ENCODE assay signal across 15 cellular contexts in the genomic region with DNA sequence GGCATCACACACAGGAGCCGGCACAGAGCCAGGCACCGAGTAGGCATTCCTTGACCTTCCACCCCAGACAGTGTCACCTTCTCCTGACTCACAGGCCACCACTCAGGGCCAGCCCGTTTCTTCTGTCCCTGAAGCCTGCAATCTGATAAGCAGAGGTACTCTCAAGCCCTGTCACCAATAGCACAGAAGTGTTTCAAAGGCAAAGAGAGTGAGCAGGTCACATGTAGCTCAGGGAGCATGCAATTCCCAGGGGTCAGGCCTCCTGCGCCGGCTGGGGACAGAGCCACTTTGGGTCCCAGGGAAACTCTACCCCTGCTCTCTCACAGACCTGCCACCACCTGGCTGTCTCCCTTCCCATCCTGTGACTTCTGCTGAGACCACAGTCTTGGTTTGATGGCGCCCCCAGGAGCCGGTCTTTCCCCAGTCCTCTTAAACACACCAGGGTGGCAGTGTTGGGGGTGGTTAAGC. TPM values are rescaled to one million over a fixed set of nuclear protein-coding genes. Genes with fewer than 3 reads are reported as not detected.
DNase-seq lines count a peak whose midpoint lies in the region; ATAC-seq and TF ChIP-seq lines count a peak whose summit lies in the region.
"Had no signal": no experiment of that assay in that cellular context is flagged by ENCODE, and none has a peak within 500 bp of the region (broad histone marks: within the 10 kb centered on the region; RNA-seq: fewer than 3 reads in every experiment).

No MANE protein-coding gene starts in this region.

- TF ChIP-seq CTCF in Calu3 (IDR thresholded peaks at IDR 0.05; ENCODE audit: unreplicated experiment) (no peak), WERI-Rb-1 (IDR thresholded peaks at IDR 0.05; ENCODE audit: low read depth, low read length) (peak; percentile 60), endothelial cell (IDR thresholded peaks at IDR 0.05; ENCODE audit: unreplicated experiment) (no peak)

- H3K9me3 ChIP-seq in WERI-Rb-1 (ENCODE audit: severe bottlenecking) (no peaks in the 10 kb centered on the region), SJCRH30 (replicated peaks) (no peaks in the 10 kb centered on the region)
- H3K9me3 ChIP-seq: prostate gland, tibial artery had no signal

- H3K9me3 Mint-ChIP-seq in Calu3 (ENCODE audit: low read depth, unreplicated experiment) (no peaks in the 10 kb centered on the region), endothelial cell (ENCODE audit: unreplicated experiment) (no peaks in the 10 kb centered on the region)

- no peak overlapping the region for H3K4me3 Mint-ChIP-seq in Calu3 (ENCODE audit: low read depth, unreplicated experiment)
- no peak overlapping the region for H3K4me3 Mint-ChIP-seq in endothelial cell (ENCODE audit: unreplicated experiment)

- intact Hi-C loops in Calu3 (cut with micrococcal nuclease; ENCODE audit: unreplicated experiment): no loop called here

- H3K4me1 ChIP-seq in SJCRH30: peaks cover 6% of the 10 kb centered on the region
- H3K4me1 ChIP-seq: prostate gland, tibial artery had no signal

- no peak for ATAC-seq in HG03196 (IDR thresholded peaks at IDR 0.05; ENCODE audit: unreplicated experiment)

- no peak overlapping the region for H3K27ac Mint-ChIP-seq in Calu3 (ENCODE audit: unreplicated experiment)
- H3K27ac Mint-ChIP-seq in endothelial cell (ENCODE audit: unreplicated experiment): no peak overlapping the region

- H3K27me3 ChIP-seq in WERI-Rb-1 (ENCODE audit: insufficient read depth, low read depth, severe bottlenecking) (no peaks in the 10 kb centered on the region), SJCRH30 (no peaks in the 10 kb centered on the region)
- H3K27me3 ChIP-seq: tibial artery had no signal

- no TSS peak for BruUV-seq in Calu3 (replicated peaks; lab: Mats Ljungman, UMichigan)

- CTCF ChIA-PET in Calu3 (lab: Charles Lee): interaction anchor here (0.6 to 3.7 kb wide), 6 partner anchors 12 to 165 kb away, joined by 3 to 15 read pairs (median 4); a partner anchor contains a TSS

- H3K36me3 Mint-ChIP-seq in Calu3 (ENCODE audit: insufficient read depth, unreplicated experiment) (no peaks in the 10 kb centered on the region), endothelial cell (ENCODE audit: low read depth, unreplicated experiment) (no peaks in the 10 kb centered on the region)

- no peak overlapping the region for H3K4me3 ChIP-seq in WERI-Rb-1 (ENCODE audit: low read depth, low read length)
- H3K4me3 ChIP-seq in SJCRH30: no peak overlapping the region
- H3K4me3 ChIP-seq: prostate gland, tibial artery had no signal

- H3K36me3 ChIP-seq in WERI-Rb-1: no peaks in the 10 kb centered on the region
- H3K36me3 ChIP-seq in SJCRH30: no peaks in the 10 kb centered on the region
- H3K36me3 ChIP-seq: prostate gland, tibial artery had no signal

- no peaks in the 10 kb centered on the region for H3K27me3 Mint-ChIP-seq in Calu3 (ENCODE audit: unreplicated experiment)
- peaks cover 2% of the 10 kb centered on the region for H3K27me3 Mint-ChIP-seq in endothelial cell (ENCODE audit: unreplicated experiment)

- DNase-seq in Calu3 (peak; percentile 49), HuH-7.5 (ENCODE audit: low spot score) (peak; percentile 60), WERI-Rb-1 (peak; percentile 65), kidney tubule cell (ENCODE audit: low spot score) (peak; percentile 32), SJCRH30 (no peak), HPDE6-E6E7 (ENCODE audit: extremely low spot score) (no peak), endothelial cell (ENCODE audit: low spot score) (no peak)
- DNase-seq: activated gamma-delta T cell treated with Interleukin-2 at 50 U/mL for 16 hours; effector CD4-positive, alpha-beta T cell; NCI-H526 treated with DMSO at 0.1 percent for 48 hours; tibial artery had no signal

- H3K27ac ChIP-seq in WERI-Rb-1: no peak overlapping the region
- H3K27ac ChIP-seq in SJCRH30: no peak overlapping the region
- H3K27ac ChIP-seq: prostate gland, tibial artery had no signal

- peaks cover 8% of the 10 kb centered on the region for H3K4me1 Mint-ChIP-seq in Calu3 (ENCODE audit: low read depth, unreplicated experiment)
- no peaks in the 10 kb centered on the region for H3K4me1 Mint-ChIP-seq in endothelial cell (ENCODE audit: unreplicated experiment)

RNA-seq across cellular contexts. Expression of a gene that starts 13.2 kb away (rescaled TPM):
- total RNA-seq in Calu3 (2022) (not detected in 2 replicates), endothelial cell (ENCODE audit: unreplicated experiment) (not detected)
- not detected in 2 replicates for total RNA-seq in SJCRH30 (2014; rRNA removed; shearing (Covaris generic))
- total RNA-seq: activated CD8-positive, alpha-beta memory T cell treated with anti-CD3 and anti-CD28 coated beads for 36 hours; HT1080 had no signal

RNA-seq across cellular contexts. Expression of a gene that starts 46.5 kb away (rescaled TPM):
- total RNA-seq in Calu3 (2022): 27.5 and 49.6 TPM in 2 replicates
- total RNA-seq in SJCRH30 (2014; rRNA removed; shearing (Covaris generic)): 1.6 and 1.8 TPM in 2 replicates
- not detected for total RNA-seq in endothelial cell (ENCODE audit: unreplicated experiment)
- total RNA-seq: activated CD8-positive, alpha-beta memory T cell treated with anti-CD3 and anti-CD28 coated beads for 36 hours had no signal

Comparison
In these comparisons a context has a peak if more than half of its experiments do, and no peak if none do; other contexts are left out.
1. DNase-seq: peak in Calu3 (single experiment), HuH-7.5 (single experiment), WERI-Rb-1 (single experiment) and kidney tubule cell (single experiment); none in SJCRH30 (0 of 2), HPDE6-E6E7 (single experiment) and endothelial cell (single experiment).
2. RNA of a gene that starts 46.5 kb away (total RNA-seq): 27.5 to 49.6 TPM in Calu3; 1.6 to 1.8 TPM in SJCRH30 and not detected in endothelial cell (single experiment); every median in the first group is over 10 times any median in the second.